1 cellular context compared by ENCODE assay signal in the genomic region with DNA sequence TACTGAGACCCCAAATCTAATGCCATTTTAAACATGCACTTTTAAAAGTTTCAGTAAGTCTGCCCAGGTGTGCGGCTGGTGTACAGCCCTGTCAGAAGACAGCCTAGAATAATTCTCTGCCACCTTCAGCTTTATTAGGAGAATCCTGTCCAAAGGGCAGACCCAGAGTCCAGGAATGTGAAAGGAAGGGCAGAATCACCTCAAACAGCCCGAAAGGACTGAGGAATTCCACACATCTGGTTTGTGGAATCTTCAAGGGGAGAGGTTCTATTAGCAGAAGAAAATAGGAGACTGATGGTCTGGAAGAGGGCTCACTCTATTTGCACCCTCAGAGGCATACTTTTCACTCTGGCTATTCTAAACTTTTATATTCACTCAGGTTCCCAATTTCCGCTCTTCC.
TF ChIP-seq lines count a peak whose summit lies in the region.

No MANE protein-coding gene starts in this region.

TF ChIP-seq in HepG2, 621 proteins besides CTCF, POLR2A, EP300 and RAD21:
- TF ChIP-seq HNF4A (CRISPR knock-in tag; IDR thresholded peaks at IDR 0.05) (peak; percentile 27), PLRG1 (conservative IDR thresholded peaks at IDR 0.05) (no peak), KLF6 (CRISPR knock-in tag; IDR thresholded peaks at IDR 0.05) (no peak)
TF ChIP-seq in HepG2: peak in this region for 1.
